In the genomic region with DNA sequence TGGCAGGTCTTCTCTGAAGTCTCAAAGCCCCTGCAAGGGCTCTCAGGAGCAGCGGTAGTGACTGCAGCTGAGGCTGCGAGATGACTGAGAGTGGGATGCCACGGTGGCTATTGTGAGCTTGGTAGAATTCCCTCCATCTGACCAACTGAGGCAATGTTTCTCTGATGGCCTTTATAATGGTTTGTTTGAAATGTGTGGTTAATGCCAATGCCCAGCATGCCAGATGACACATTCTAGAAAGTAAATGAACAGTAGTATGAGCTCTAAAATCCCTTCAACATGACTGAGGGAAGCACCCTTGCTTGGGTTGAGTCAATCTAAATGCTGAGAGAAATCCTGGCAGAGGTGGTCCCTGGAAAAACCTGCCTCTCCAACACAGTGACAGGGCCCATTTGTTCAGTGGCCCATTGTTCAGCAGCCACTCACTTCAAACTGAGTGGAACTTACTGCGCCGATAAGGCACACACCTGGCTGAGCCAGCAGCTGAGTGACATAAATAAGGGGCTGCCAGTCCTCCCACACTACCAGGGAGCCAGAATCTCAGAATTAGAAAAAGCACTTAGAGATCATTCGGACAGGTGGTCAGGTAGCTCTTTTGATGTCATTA, we compare ENCODE assay signal across 24 cellular contexts. TPM values are rescaled to one million over a fixed set of nuclear protein-coding genes. Genes with fewer than 3 reads are reported as not detected.
"Had no signal": no experiment of that assay in that cellular context is flagged by ENCODE, and none has a peak within 500 bp of the region (broad histone marks: within the 10 kb centered on the region; RNA-seq: fewer than 3 reads in every experiment).

No MANE protein-coding gene starts in this region.

- H3K36me3 ChIP-seq: ascending aorta, left lung, neural progenitor cell, right atrium auricular region, tibial nerve, vagina had no signal

- FAIRE-seq: bronchial epithelial cell, frontal cortex, keratinocyte had no signal

- H3K4me2 ChIP-seq: neural progenitor cell had no signal

- H3K9me3 ChIP-seq: ascending aorta, left lung, right atrium auricular region, tibial nerve, vagina had no signal

- H3K4me1 ChIP-seq: ascending aorta, left lung, right atrium auricular region had no signal

- H2AFZ ChIP-seq: neural progenitor cell had no signal

- H3K9ac ChIP-seq: neural progenitor cell had no signal

- H3K27ac ChIP-seq: ascending aorta, left lung, neural progenitor cell, right atrium auricular region, tibial nerve, vagina, VCaP had no signal

- H3K4me3 ChIP-seq: ascending aorta, left lung, neural progenitor cell, right atrium auricular region, tibial nerve, vagina had no signal

- H3K27me3 ChIP-seq: ascending aorta, left lung, neural progenitor cell, right atrium auricular region, tibial nerve, vagina had no signal

- DNase-seq: activated CD4-positive, alpha-beta T cell treated with anti-CD3 and anti-CD28 coated beads, Interleukin-2, amount 50 U/mL, for 1 hour; activated CD4-positive, CD25-positive, alpha-beta regulatory T cell treated with anti-CD3 and anti-CD28 coated beads, Interleukin-2, amount 50 U/mL, for 72 hours; activated CD8-positive, alpha-beta memory T cell treated with anti-CD3 and anti-CD28 coated beads, Interleukin-2, amount 50 U/mL, for 4 hours; activated effector memory CD4-positive, alpha-beta T cell treated with anti-CD3 and anti-CD28 coated beads, Interleukin-2, amount 50 U/mL, for 16 hours; activated naive CD4-positive, alpha-beta T cell treated with anti-CD3 and anti-CD28 coated beads, Interleukin-2, amount 50 U/mL, for 16 hours; activated T-cell treated with anti-CD3 and anti-CD28 coated beads, Interleukin-2, amount 50 U/mL, for 4 hours; cerebellar nuclear complex; effector CD4-positive, alpha-beta T cell; head of caudate nucleus; left lung; mammary epithelial cell; naive B cell; stimulated activated CD4-positive, alpha-beta T cell treated with anti-CD3 and anti-CD28 coated beads, Interleukin-2, amount 100 ng/mL, for 24 hours; stimulated activated naive CD4-positive, alpha-beta T cell treated with Interleukin-2 at 50 U/mL for 16 hours; substantia nigra had no signal

RNA-seq across cellular contexts. Expression of a gene that starts 31.7 kb away (rescaled TPM):
- polyA plus RNA-seq: keratinocyte, mammary epithelial cell had no signal

RNA-seq across cellular contexts. Expression of a gene that starts 57.3 kb away (rescaled TPM):
- polyA plus RNA-seq: keratinocyte, mammary epithelial cell had no signal
